1 cellular context compared by ENCODE assay signal in genomic region chr14:31208546-31209424, GRCh38.
TF ChIP-seq lines count a peak whose summit lies in the region.

No MANE protein-coding gene starts in this region.

TF ChIP-seq in SK-N-SH treated with all-trans-retinoic acid at 6 μM for 48 hours, 23 proteins besides CTCF, POLR2A, EP300 and RAD21 (continued from another document):
- TF ChIP-seq, protein P1, sequence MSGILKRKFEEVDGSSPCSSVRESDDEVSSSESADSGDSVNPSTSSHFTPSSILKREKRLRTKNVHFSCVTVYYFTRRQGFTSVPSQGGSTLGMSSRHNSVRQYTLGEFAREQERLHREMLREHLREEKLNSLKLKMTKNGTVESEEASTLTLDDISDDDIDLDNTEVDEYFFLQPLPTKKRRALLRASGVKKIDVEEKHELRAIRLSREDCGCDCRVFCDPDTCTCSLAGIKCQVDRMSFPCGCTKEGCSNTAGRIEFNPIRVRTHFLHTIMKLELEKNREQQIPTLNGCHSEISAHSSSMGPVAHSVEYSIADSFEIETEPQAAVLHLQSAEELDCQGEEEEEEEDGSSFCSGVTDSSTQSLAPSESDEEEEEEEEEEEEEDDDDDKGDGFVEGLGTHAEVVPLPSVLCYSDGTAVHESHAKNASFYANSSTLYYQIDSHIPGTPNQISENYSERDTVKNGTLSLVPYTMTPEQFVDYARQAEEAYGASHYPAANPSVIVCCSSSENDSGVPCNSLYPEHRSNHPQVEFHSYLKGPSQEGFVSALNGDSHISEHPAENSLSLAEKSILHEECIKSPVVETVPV (CRISPR knock-in tag; IDR thresholded peaks at IDR 0.05), result no peak
- TF ChIP-seq GLIS3 (CRISPR knock-in tag; IDR thresholded peaks at IDR 0.05) (no peak), OSR1 (CRISPR knock-in tag; IDR thresholded peaks at IDR 0.05) (no peak), TOX (CRISPR knock-in tag; IDR thresholded peaks at IDR 0.05; ENCODE audit: borderline replicate concordance) (no peak)
